In genomic region chr13:102596147-102597028, GRCh38 we compare ENCODE assay signal across 8 cellular contexts. TPM values are rescaled to one million over a fixed set of nuclear protein-coding genes. Genes with fewer than 3 reads are reported as not detected.
DNase-seq lines count a peak whose midpoint lies in the region; ATAC-seq and TF ChIP-seq lines count a peak whose summit lies in the region.

TPP2 (plus strand) TSS chr13:102596986; CDS start chr13:102597039, 53 bp downstream.

- peaks cover 6% of the 10 kb centered on the region for H3K36me3 Mint-ChIP-seq in activated T-cell treated with anti-CD3 and anti-CD28 coated beads, Interleukin-2, amount 50 U/mL, for 4 hours (ENCODE audit: insufficient read depth)

- H3K27me3 Mint-ChIP-seq in activated T-cell treated with anti-CD3 and anti-CD28 coated beads, Interleukin-2, amount 50 U/mL, for 4 hours (ENCODE audit: low read depth) = no peaks in the 10 kb centered on the region

- H3K27me3 ChIP-seq in Panc1 (ENCODE audit: control insufficient read depth, insufficient read depth, low read length) (no peaks in the 10 kb centered on the region), esophagus (ENCODE audit: control insufficient read depth in 1 of 2, insufficient read depth in 2 of 2, low read length in 2 of 2) (no peaks in the 10 kb centered on the region), mucosa of stomach (ENCODE audit: control insufficient read depth, insufficient read depth, low read length) (no peaks in the 10 kb centered on the region)

- POLR2A ChIA-PET in Panc1 (lab: Charles Lee) = interaction anchor here (0.6 kb wide), 1 partner anchor 103 kb away, joined by 3 read pairs; no protein-coding TSS in a partner anchor

- intact Hi-C loops in Panc1 (cut with micrococcal nuclease; ENCODE audit: unreplicated experiment) = no loop called here

- H3K4me1 ChIP-seq in Panc1 (ENCODE audit: control insufficient read depth, insufficient read depth, low read length) (peaks cover 3% of the 10 kb centered on the region; the same call in 1 of the 2 replicates), esophagus (ENCODE audit: control insufficient read depth in 2 of 2, insufficient read depth in 2 of 2, low read length in 1 of 2) (peaks cover 0 to 2% of the 10 kb centered on the region in 2 donors), mucosa of stomach (ENCODE audit: control insufficient read depth, insufficient read depth, low read length) (peaks cover 16% of the 10 kb centered on the region)

- DNase-seq in DMS53 (lab: John Stamatoyannopoulos, UW) (peak; percentile 93), KG1 (lab: John Stamatoyannopoulos, UW) (peak; percentile 97), Panc1 (ENCODE audit: low read depth, low spot score) (peak; percentile 65)
- DNase-seq in activated T-cell treated with anti-CD3 and anti-CD28 coated beads, Interleukin-2, amount 50 U/mL, for 4 hours = peak; percentile 99
- DNase-seq in stimulated activated CD8-positive, alpha-beta memory T cell treated with anti-CD3 and anti-CD28 coated beads, Interleukin-7, amount 100 ng/mL, for 1 hour (ENCODE audit: low read depth in 2 of 2) = peak; percentile 97 to 99

- WGBS in esophagus, 2 donors = 0 to 1% methylated on average over 53 of the region's 53 CpGs

- H3K9ac ChIP-seq in mucosa of stomach (ENCODE audit: low read length) = peak within 1 kb of the TSS; percentile 100

- peak within 1 kb of the TSS; percentile 99 for H3K4me3 Mint-ChIP-seq in activated T-cell treated with anti-CD3 and anti-CD28 coated beads, Interleukin-2, amount 50 U/mL, for 4 hours

- in situ Hi-C loops in Panc1 (cut with HindIII; ENCODE audit: low pct_unique_long_range_greater_than_20kb, low sequenced_read_pairs) = no loop called here

- peak; percentile 78 for ATAC-seq in GM21723 (IDR thresholded peaks at IDR 0.05; ENCODE audit: unreplicated experiment)
- peak; percentile 96 for ATAC-seq in Panc1
- ATAC-seq in activated T-cell treated with anti-CD3 and anti-CD28 coated beads, Interleukin-2, amount 50 U/mL, for 4 hours = peak; percentile 90 to 93

- CTCF ChIA-PET in Panc1 (lab: Charles Lee) = interaction anchor here (0.8 kb wide), 1 partner anchor 128 kb away, joined by 4 read pairs; no protein-coding TSS in a partner anchor

- H3K9me3 Mint-ChIP-seq in activated T-cell treated with anti-CD3 and anti-CD28 coated beads, Interleukin-2, amount 50 U/mL, for 4 hours = no peaks in the 10 kb centered on the region

- H3K4me1 Mint-ChIP-seq in activated T-cell treated with anti-CD3 and anti-CD28 coated beads, Interleukin-2, amount 50 U/mL, for 4 hours (ENCODE audit: low read depth) = peaks cover 63% of the 10 kb centered on the region

- H3K36me3 ChIP-seq in Panc1 (ENCODE audit: control insufficient read depth, insufficient read depth, low read length) = peaks cover 9% of the 10 kb centered on the region; the same call in 1 of the 2 replicates
- H3K36me3 ChIP-seq in esophagus (ENCODE audit: control insufficient read depth in 2 of 2, insufficient read depth in 2 of 2, low read length in 1 of 2) = no peaks in the 10 kb centered on the region
- no peaks in the 10 kb centered on the region for H3K36me3 ChIP-seq in mucosa of stomach (ENCODE audit: control insufficient read depth, insufficient read depth, low read length)

- H3K9me3 ChIP-seq in Panc1 (ENCODE audit: control insufficient read depth, insufficient read depth, low read depth, low read length) (no peaks in the 10 kb centered on the region), esophagus (ENCODE audit: control insufficient read depth in 2 of 2, insufficient read depth in 1 of 2, low read depth in 1 of 2, low read length in 1 of 2) (no peaks in the 10 kb centered on the region), mucosa of stomach (ENCODE audit: control insufficient read depth, low read length) (no peaks in the 10 kb centered on the region)

- peak within 1 kb of the TSS; percentile 94 for H3K27ac ChIP-seq in Panc1 (ENCODE audit: low read length)
- peak within 1 kb of the TSS; percentile 96 to 99 for H3K27ac ChIP-seq in esophagus (ENCODE audit: low read depth in 2 of 2, low read length in 1 of 2)

- no peak for TF ChIP-seq CTCF in Panc1 (IDR thresholded peaks at IDR 0.05)

- H3K4me3 ChIP-seq in Panc1 (ENCODE audit: low read depth in 2 of 2, low read length in 2 of 2) (peak within 1 kb of the TSS; percentile 87 to 89), esophagus (ENCODE audit: low read depth in 1 of 2, low read length in 2 of 2) (peak within 1 kb of the TSS; percentile 93 to 94), mucosa of stomach (ENCODE audit: low read length) (peak within 1 kb of the TSS; percentile 100)

- BruUV-seq in Panc1 (replicated peaks; lab: Mats Ljungman, UMichigan) = no TSS peak

RNA-seq across cellular contexts. Expression of gene TPP2, which starts in this region (rescaled TPM):
- 31.6 TPM for total RNA-seq in Panc1 (2021; ENCODE audit: unreplicated experiment)
- 12.7 TPM for polyA plus RNA-seq in Panc1 (2012; ENCODE audit: insufficient read length)
- total RNA-seq in activated T-cell treated with anti-CD3 and anti-CD28 coated beads, Interleukin-2, amount 50 U/mL, for 4 hours = 10 to 100 TPM; 57.7 to 62.0 (median 58.6) TPM
- 10 to 100 TPM; 15.2 to 17.1 TPM for polyA plus RNA-seq in esophagus

Comparison
In these comparisons a context has a peak if more than half of its experiments do, and no peak if none do; other contexts are left out.
1. Peak in every context shown above with its lines: DNase-seq, ATAC-seq, H3K4me3 ChIP-seq and H3K27ac ChIP-seq.